In genomic region chr9:98002808-98003207, GRCh38 we compare ENCODE assay signal across 17 cellular contexts. TPM values are rescaled to one million over a fixed set of nuclear protein-coding genes. Genes with fewer than 3 reads are reported as not detected.
A peak's percentile ranks its signal among the peaks of the same experiment; 100 is the strongest.
DNase-seq lines count a peak whose midpoint lies in the region; ATAC-seq lines count a peak whose summit lies in the region.
"Had no signal": no experiment of that assay in that cellular context is flagged by ENCODE, and none has a peak within 500 bp of the region (broad histone marks: within the 10 kb centered on the region; RNA-seq: fewer than 3 reads in every experiment).

No MANE protein-coding gene starts in this region.

- in situ Hi-C loops in G401 (cut with HindIII; ENCODE audit: low sequenced_read_pairs) = no loop called here

- H3K27ac Mint-ChIP-seq in stimulated activated memory B cell treated with anti-CD40 and anti-IgM and Interleukin-4, amounts not matched to agents 10 μg/mL and 1 μg/mL and 100 μg/mL, for 72 hours = peak overlapping the region; percentile 19

- H3K36me3 Mint-ChIP-seq in stimulated activated memory B cell treated with anti-CD40 and anti-IgM and Interleukin-4, amounts not matched to agents 10 μg/mL and 1 μg/mL and 100 μg/mL, for 72 hours = peaks cover 58% of the 10 kb centered on the region

- no peak overlapping the region for H3K4me3 Mint-ChIP-seq in stimulated activated memory B cell treated with anti-CD40 and anti-IgM and Interleukin-4, amounts not matched to agents 10 μg/mL and 1 μg/mL and 100 μg/mL, for 72 hours

- no peaks in the 10 kb centered on the region for H3K27me3 Mint-ChIP-seq in stimulated activated memory B cell treated with anti-CD40 and anti-IgM and Interleukin-4, amounts not matched to agents 10 μg/mL and 1 μg/mL and 100 μg/mL, for 72 hours

- H3K4me1 Mint-ChIP-seq in stimulated activated memory B cell treated with anti-CD40 and anti-IgM and Interleukin-4, amounts not matched to agents 10 μg/mL and 1 μg/mL and 100 μg/mL, for 72 hours = no peaks in the 10 kb centered on the region

- ATAC-seq in stimulated activated memory B cell treated with anti-CD40 and anti-IgM and Interleukin-4, amounts not matched to agents 10 μg/mL and 1 μg/mL and 100 μg/mL, for 72 hours = no peak
- ATAC-seq in GM18519 (IDR thresholded peaks at IDR 0.05; ENCODE audit: low FRiP score, unreplicated experiment) (no peak), GM18907 (IDR thresholded peaks at IDR 0.05; ENCODE audit: unreplicated experiment) (no peak), GM19397 (IDR thresholded peaks at IDR 0.05; ENCODE audit: unreplicated experiment) (no peak)
- ATAC-seq: activated naive CD4-positive, alpha-beta T cell treated with anti-CD3 and anti-CD28 coated beads, Interleukin-2, amount 50 U/mL, for 72 hours had no signal

- no peaks in the 10 kb centered on the region for H3K9me3 Mint-ChIP-seq in stimulated activated memory B cell treated with anti-CD40 and anti-IgM and Interleukin-4, amounts not matched to agents 10 μg/mL and 1 μg/mL and 100 μg/mL, for 72 hours
- H3K9me3 Mint-ChIP-seq: activated naive CD4-positive, alpha-beta T cell treated with anti-CD3 and anti-CD28 coated beads, Interleukin-2, amount 50 U/mL, for 72 hours had no signal

- DNase-seq in G401 (ENCODE audit: low spot score) = peak; percentile 97
- peak; percentile 57 for DNase-seq in NCI-H446 treated with DMSO at 0.1 percent for 48 hours (lab: John Stamatoyannopoulos, UW)
- peak; percentile 42 for DNase-seq in fibroblast of gingiva (ENCODE audit: low read depth)
- DNase-seq: activated CD8-positive, alpha-beta memory T cell treated with anti-CD3 and anti-CD28 coated beads, Interleukin-2, amount 50 U/mL, for 4 hours; effector CD4-positive, alpha-beta T cell; KBM-7; NCI-H2107; NCI-H774; sigmoid colon; SK-N-SH; stimulated activated CD4-positive, alpha-beta T cell treated with anti-CD3 and anti-CD28 coated beads, Interleukin-2, amount 100 ng/mL, for 24 hours; T1000 had no signal

RNA-seq across cellular contexts. Expression of gene ANP32B, which starts 19.7 kb away (rescaled TPM):
- total RNA-seq in G401 (2014; rRNA removed; shearing (Covaris generic)) = 8.4 and 10.2 TPM in 2 replicates

RNA-seq across cellular contexts. Expression of gene NANS, which starts 53.7 kb away (rescaled TPM):
- 122 and 147 TPM in 2 replicates for total RNA-seq in G401 (2014; rRNA removed; shearing (Covaris generic))

Comparison
In these comparisons a context has a peak if more than half of its experiments do, and no peak if none do; other contexts are left out.
1. DNase-seq: peak in every context shown above with its lines; median percentile 97 in G401; 57 in NCI-H446 treated with DMSO at 0.1 percent for 48 hours; 42 in fibroblast of gingiva.